8 cellular contexts compared by ENCODE assay signal in the genomic region with DNA sequence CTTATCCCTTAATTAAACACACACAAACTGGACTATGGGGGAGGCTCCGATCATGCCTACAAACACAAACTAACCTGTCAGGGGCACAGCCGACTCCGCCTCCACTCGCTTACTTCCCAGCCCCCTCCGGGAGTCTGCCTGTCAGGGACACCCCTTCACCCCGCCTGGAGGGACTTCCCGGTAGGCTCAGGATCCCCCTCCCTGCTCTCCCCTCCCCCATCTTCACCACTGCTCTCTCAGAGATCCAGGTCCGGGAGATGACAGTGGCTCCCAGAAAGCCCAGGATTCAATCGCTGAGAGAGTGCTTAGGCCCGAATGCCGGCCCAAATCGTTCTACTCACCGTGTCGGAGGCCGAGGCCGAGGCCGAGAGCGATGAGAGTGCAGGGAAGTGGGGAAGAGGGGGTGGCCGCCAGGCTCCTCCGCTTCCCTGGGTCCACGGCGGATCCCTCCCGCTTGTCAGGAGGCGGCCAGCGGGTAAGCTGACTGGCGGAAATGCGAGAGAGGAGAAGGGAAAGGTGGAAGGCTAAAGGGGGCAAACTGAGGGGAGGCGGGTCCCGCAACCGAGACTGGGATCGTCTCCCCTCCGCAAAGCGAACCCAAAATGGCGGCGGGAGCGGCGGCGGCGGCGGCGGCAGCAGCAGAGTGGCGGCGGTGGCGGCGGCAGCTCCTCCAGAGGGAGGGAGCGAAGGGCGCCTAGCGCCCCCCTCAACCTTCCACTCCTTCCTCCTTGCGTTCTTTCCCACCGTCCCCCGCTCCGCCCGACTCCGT. TPM values are rescaled to one million over a fixed set of nuclear protein-coding genes. Genes with fewer than 3 reads are reported as not detected.
DNase-seq lines count a peak whose midpoint lies in the region; ATAC-seq and TF ChIP-seq lines count a peak whose summit lies in the region.
"Not testable (repeated sequence)": the region's sequence is repeated elsewhere in the genome, so short reads cannot be mapped to it uniquely, and the experiment has no call there.

No MANE protein-coding gene starts in this region.

- H3K27ac ChIP-seq in DOHH2 (ENCODE audit: low read depth, low read length) (peak overlapping the region; percentile 88), WERI-Rb-1 (peak overlapping the region; percentile 100)

- not testable (repeated sequence) for H3F3A ChIP-seq in DOHH2 (ENCODE audit: control insufficient read depth, insufficient read depth)

- not testable (repeated sequence) for H3K9me3 ChIP-seq in DOHH2 (ENCODE audit: control insufficient read depth, insufficient read depth, low read length); HAP-1; WERI-Rb-1 (ENCODE audit: severe bottlenecking)

- H3K4me1 ChIP-seq in DOHH2 (ENCODE audit: control insufficient read depth, low read length) (peaks cover 31% of the 10 kb centered on the region), HAP-1 (peaks cover 25% of the 10 kb centered on the region)

- not testable (repeated sequence) for H3K9me3 Mint-ChIP-seq in stimulated activated naive B cell treated with anti-CD40 and anti-IgM and Interleukin-4, amounts not matched to agents 10 μg/mL and 1 μg/mL and 100 μg/mL, for 72 hours

- intact Hi-C loops in cardiac septum (cut with DNase I): loop anchor here (2.0 kb wide), 1 partner anchor 237 kb away; no protein-coding TSS in a partner anchor

- H3K36me3 ChIP-seq in DOHH2 (ENCODE audit: control insufficient read depth, low read length): peaks cover 56% of the 10 kb centered on the region
- not testable (repeated sequence) for H3K36me3 ChIP-seq in HAP-1 (replicated peaks)
- peaks cover 47% of the 10 kb centered on the region for H3K36me3 ChIP-seq in WERI-Rb-1

- H3K4me3 ChIP-seq in DOHH2 (ENCODE audit: low read length) (peak overlapping the region; percentile 83), HAP-1 (peak overlapping the region; percentile 98), WERI-Rb-1 (ENCODE audit: low read depth, low read length) (peak overlapping the region; percentile 86)

- H3K4me3 Mint-ChIP-seq in stimulated activated naive B cell treated with anti-CD40 and anti-IgM and Interleukin-4, amounts not matched to agents 10 μg/mL and 1 μg/mL and 100 μg/mL, for 72 hours: peak overlapping the region; percentile 99 to 100

- in situ Hi-C loops in HAP-1 (cut with MboI; ENCODE audit: low sequenced_read_pairs): not testable (repeated sequence)

- H3K27me3 ChIP-seq in DOHH2 (ENCODE audit: control insufficient read depth, low read length); HAP-1 (ENCODE audit: low read depth); WERI-Rb-1 (ENCODE audit: insufficient read depth, low read depth, severe bottlenecking): not testable (repeated sequence)

- not testable (repeated sequence) for TF ChIP-seq CTCF in DOHH2 (IDR thresholded peaks at IDR 0.05; ENCODE audit: low read depth, low read length, poor library complexity, severe bottlenecking); WERI-Rb-1 (IDR thresholded peaks at IDR 0.05; ENCODE audit: low read depth, low read length)

- peaks cover 14 to 47% of the 10 kb centered on the region in 2 donors for H3K4me1 Mint-ChIP-seq in stimulated activated naive B cell treated with anti-CD40 and anti-IgM and Interleukin-4, amounts not matched to agents 10 μg/mL and 1 μg/mL and 100 μg/mL, for 72 hours

- H3K9me2 ChIP-seq in DOHH2 (replicated peaks; ENCODE audit: control insufficient read depth, low read length): not testable (repeated sequence)

- peaks cover 32% of the 10 kb centered on the region for H4K20me1 ChIP-seq in DOHH2 (ENCODE audit: control insufficient read depth, insufficient read depth, low read depth, low read length)

- peak; percentile 24 to 42 for ATAC-seq in stimulated activated naive B cell treated with anti-CD40 and anti-IgM and Interleukin-4, amounts not matched to agents 10 μg/mL and 1 μg/mL and 100 μg/mL, for 72 hours (replicated peaks)

- DNase-seq in HAP-1 (ENCODE audit: low spot score in 2 of 2): peak; percentile 37 to 73
- DNase-seq in LoVo (ENCODE audit: low spot score): peak; percentile 42
- DNase-seq in WERI-Rb-1: peak; percentile 69
- peak in 38 of 56 donors; percentile 4 to 78 (median 53) for DNase-seq in amygdala (lab: John Stamatoyannopoulos, UW)
- peak; percentile 78 for DNase-seq in cardiac septum (ENCODE audit: low spot score)
- DNase-seq in nucleus accumbens (lab: John Stamatoyannopoulos, UW): peak in 35 of 56 donors; percentile 27 to 81 (median 60)
- not testable (repeated sequence) for DNase-seq in stimulated activated naive B cell treated with anti-CD40 and anti-IgM and Interleukin-4, amounts not matched to agents 10 μg/mL and 1 μg/mL and 100 μg/mL, for 72 hours

- H3K27ac Mint-ChIP-seq in stimulated activated naive B cell treated with anti-CD40 and anti-IgM and Interleukin-4, amounts not matched to agents 10 μg/mL and 1 μg/mL and 100 μg/mL, for 72 hours: peak overlapping the region; percentile 98

- H3K36me3 Mint-ChIP-seq in stimulated activated naive B cell treated with anti-CD40 and anti-IgM and Interleukin-4, amounts not matched to agents 10 μg/mL and 1 μg/mL and 100 μg/mL, for 72 hours: peaks cover 8 to 13% of the 10 kb centered on the region in 2 donors

- H3K4me2 ChIP-seq in DOHH2 (ENCODE audit: low read length): peak overlapping the region; percentile 96

- H3K27me3 Mint-ChIP-seq in stimulated activated naive B cell treated with anti-CD40 and anti-IgM and Interleukin-4, amounts not matched to agents 10 μg/mL and 1 μg/mL and 100 μg/mL, for 72 hours: not testable (repeated sequence)

- peaks cover 98% of the 10 kb centered on the region for H3K79me2 ChIP-seq in DOHH2 (ENCODE audit: control insufficient read depth, low read length)

RNA-seq across cellular contexts. Expression of a gene that starts 0.6 kb away (rescaled TPM):
- total RNA-seq in cardiac septum: 55.4 TPM

RNA-seq across cellular contexts. Expression of a gene that starts 48.0 kb away (rescaled TPM):
- total RNA-seq in cardiac septum: 25.6 TPM
